1 cellular context compared by ENCODE assay signal in genomic region chr5:92554447-92555085, GRCh38.
A peak's percentile ranks its signal among the peaks of the same experiment; 100 is the strongest.
TF ChIP-seq lines count a peak whose summit lies in the region.

No MANE protein-coding gene starts in this region.

TF ChIP-seq in HEK293, 187 proteins besides CTCF, POLR2A, EP300 and RAD21 (continued from another document and continues in another):
- TF ChIP-seq ZBTB11 (tag by site-specific recombination; conservative IDR thresholded peaks at IDR 0.05; ENCODE audit: low read depth) (no peak), ELK4 (IDR thresholded peaks at IDR 0.05; ENCODE audit: borderline replicate concordance, low read depth, low read length) (no peak), ZNF747 (tag by site-specific recombination; IDR thresholded peaks at IDR 0.05) (no peak), ZNF571 (tag by site-specific recombination; IDR thresholded peaks at IDR 0.05) (no peak), ZNF292 (tag by site-specific recombination; IDR thresholded peaks at IDR 0.05; ENCODE audit: borderline replicate concordance, low read depth) (no peak), ZEB2 (tag by site-specific recombination; IDR thresholded peaks at IDR 0.05) (peak; percentile 54), HOXD13 (CRISPR knock-in tag; IDR thresholded peaks at IDR 0.05; ENCODE audit: borderline replicate concordance) (no peak), ZNF544 (tag by site-specific recombination; IDR thresholded peaks at IDR 0.05) (no peak), TRIM28 (IDR thresholded peaks at IDR 0.05; ENCODE audit: borderline replicate concordance, low read length) (no peak), ZNF585B (tag by site-specific recombination; IDR thresholded peaks at IDR 0.05) (no peak), ZNF169 (tag by site-specific recombination; IDR thresholded peaks at IDR 0.05) (no peak), KLF1 (tag by site-specific recombination; IDR thresholded peaks at IDR 0.05) (no peak), ZNF132 (tag by site-specific recombination; IDR thresholded peaks at IDR 0.05; ENCODE audit: borderline replicate concordance) (no peak), ZNF174 (tag by site-specific recombination; IDR thresholded peaks at IDR 0.05) (no peak), ZNF19 (tag by site-specific recombination; IDR thresholded peaks at IDR 0.05; ENCODE audit: low read depth) (no peak), ZNF280D (tag by site-specific recombination; IDR thresholded peaks at IDR 0.05) (no peak), KLF16 (tag by site-specific recombination; IDR thresholded peaks at IDR 0.05) (no peak), YY1 (tag by site-specific recombination; IDR thresholded peaks at IDR 0.05) (no peak), PATZ1 (tag by site-specific recombination; IDR thresholded peaks at IDR 0.05) (0 out of 2 replicates have a peak, but pooled peaks have one; percentile 25), ZNF785 (tag by site-specific recombination; IDR thresholded peaks at IDR 0.05) (no peak), ZNF248 (tag by site-specific recombination; IDR thresholded peaks at IDR 0.05) (no peak), ZNF837 (tag by site-specific recombination; IDR thresholded peaks at IDR 0.05) (no peak), SALL2 (tag by site-specific recombination; IDR thresholded peaks at IDR 0.05; ENCODE audit: borderline replicate concordance) (no peak), FEZF1 (tag by site-specific recombination; IDR thresholded peaks at IDR 0.05) (peak; percentile 55), ZNF302 (tag by site-specific recombination; IDR thresholded peaks at IDR 0.05; ENCODE audit: low read depth) (no peak), ZNF629 (tag by site-specific recombination; IDR thresholded peaks at IDR 0.05) (0 out of 2 replicates have a peak, but pooled peaks have one; percentile 12), ZNF202 (tag by site-specific recombination; IDR thresholded peaks at IDR 0.05; ENCODE audit: borderline replicate concordance) (no peak), BCL6B (tag by site-specific recombination; IDR thresholded peaks at IDR 0.05) (no peak), ZSCAN16 (tag by site-specific recombination; IDR thresholded peaks at IDR 0.05) (no peak), GLI4 (tag by site-specific recombination; IDR thresholded peaks at IDR 0.05) (no peak), ZNF138 (tag by site-specific recombination; IDR thresholded peaks at IDR 0.05; ENCODE audit: borderline replicate concordance) (no peak), ZSCAN30 (tag by site-specific recombination; IDR thresholded peaks at IDR 0.05) (no peak), ZNF529 (tag by site-specific recombination; IDR thresholded peaks at IDR 0.05; ENCODE audit: insufficient replicate concordance) (no peak), ZNF664 (tag by site-specific recombination; IDR thresholded peaks at IDR 0.05) (peak; percentile 44; the same call in 1 of the 2 replicates), ZBTB7A (tag by site-specific recombination; IDR thresholded peaks at IDR 0.05; ENCODE audit: low read depth) (no peak), ZBTB17 (tag by site-specific recombination; IDR thresholded peaks at IDR 0.05) (peak; percentile 26; the same call in 1 of the 2 replicates), ZNF140 (tag by site-specific recombination; IDR thresholded peaks at IDR 0.05) (no peak), ZNF600 (tag by site-specific recombination; IDR thresholded peaks at IDR 0.05) (no peak), ZNF211 (tag by site-specific recombination; IDR thresholded peaks at IDR 0.05; ENCODE audit: low read depth) (no peak), ZNF692 (tag by site-specific recombination; IDR thresholded peaks at IDR 0.05) (no peak), ZNF549 (tag by site-specific recombination; IDR thresholded peaks at IDR 0.05) (no peak), ZBTB8A (tag by site-specific recombination; IDR thresholded peaks at IDR 0.05) (no peak), ZBTB6 (tag by site-specific recombination; IDR thresholded peaks at IDR 0.05) (no peak), ZNF23 (tag by site-specific recombination; IDR thresholded peaks at IDR 0.05; ENCODE audit: borderline replicate concordance) (no peak), ZNF560 (tag by site-specific recombination; IDR thresholded peaks at IDR 0.05; ENCODE audit: borderline replicate concordance) (no peak), REPIN1 (tag by site-specific recombination; IDR thresholded peaks at IDR 0.05; ENCODE audit: low read depth) (no peak), ZXDB (tag by site-specific recombination; IDR thresholded peaks at IDR 0.05) (0 out of 2 replicates have a peak, but pooled peaks have one; percentile 26), ZNF704 (tag by site-specific recombination; IDR thresholded peaks at IDR 0.05) (no peak), ZNF639 (tag by site-specific recombination; IDR thresholded peaks at IDR 0.05) (no peak), ZNF48 (tag by site-specific recombination; IDR thresholded peaks at IDR 0.05) (no peak), MYNN (tag by site-specific recombination; IDR thresholded peaks at IDR 0.05; ENCODE audit: borderline replicate concordance) (no peak), ZNF341 (tag by site-specific recombination; IDR thresholded peaks at IDR 0.05; ENCODE audit: low read depth) (no peak), ZNF660 (tag by site-specific recombination; IDR thresholded peaks at IDR 0.05) (no peak), PRDM1 (tag by site-specific recombination; IDR thresholded peaks at IDR 0.05) (0 out of 2 replicates have a peak, but pooled peaks have one; percentile 3), ZNF2 (tag by site-specific recombination; IDR thresholded peaks at IDR 0.05) (no peak), ZNF350 (tag by site-specific recombination; IDR thresholded peaks at IDR 0.05) (no peak), ZNF155 (tag by site-specific recombination; IDR thresholded peaks at IDR 0.05) (no peak), OSR2 (tag by site-specific recombination; IDR thresholded peaks at IDR 0.05) (peak; percentile 59; the same call in 1 of the 2 replicates)
